In genomic region chr14:51682411-51682810, GRCh38 we compare ENCODE assay signal across 1 cellular context.
TF ChIP-seq lines count a peak whose summit lies in the region.

No MANE protein-coding gene starts in this region.

TF ChIP-seq in GM23338, 12 proteins besides CTCF, POLR2A, EP300 and RAD21:
- TF ChIP-seq STAT1 (IDR thresholded peaks at IDR 0.05; ENCODE audit: unreplicated experiment) (no peak), CREB1 (CRISPR knock-in tag; IDR thresholded peaks at IDR 0.05; ENCODE audit: low read depth) (no peak), ZNF331 (CRISPR knock-in tag; IDR thresholded peaks at IDR 0.05; ENCODE audit: low read depth) (no peak), REST (IDR thresholded peaks at IDR 0.05; ENCODE audit: unreplicated experiment) (no peak), ZNF114 (CRISPR knock-in tag; IDR thresholded peaks at IDR 0.05) (no peak), EZH2phosphoT487 (IDR thresholded peaks at IDR 0.05; ENCODE audit: unreplicated experiment) (no peak), EZH2 (IDR thresholded peaks at IDR 0.05; ENCODE audit: low read depth, unreplicated experiment) (no peak), NANOG (IDR thresholded peaks at IDR 0.05; ENCODE audit: borderline replicate concordance) (no peak), ETS1 (IDR thresholded peaks at IDR 0.05) (no peak), JUNB (IDR thresholded peaks at IDR 0.05; ENCODE audit: unreplicated experiment) (no peak), POLR2AphosphoS5 (IDR thresholded peaks at IDR 0.05; ENCODE audit: low read depth) (no peak)
- TF ChIP-seq, protein P1, sequence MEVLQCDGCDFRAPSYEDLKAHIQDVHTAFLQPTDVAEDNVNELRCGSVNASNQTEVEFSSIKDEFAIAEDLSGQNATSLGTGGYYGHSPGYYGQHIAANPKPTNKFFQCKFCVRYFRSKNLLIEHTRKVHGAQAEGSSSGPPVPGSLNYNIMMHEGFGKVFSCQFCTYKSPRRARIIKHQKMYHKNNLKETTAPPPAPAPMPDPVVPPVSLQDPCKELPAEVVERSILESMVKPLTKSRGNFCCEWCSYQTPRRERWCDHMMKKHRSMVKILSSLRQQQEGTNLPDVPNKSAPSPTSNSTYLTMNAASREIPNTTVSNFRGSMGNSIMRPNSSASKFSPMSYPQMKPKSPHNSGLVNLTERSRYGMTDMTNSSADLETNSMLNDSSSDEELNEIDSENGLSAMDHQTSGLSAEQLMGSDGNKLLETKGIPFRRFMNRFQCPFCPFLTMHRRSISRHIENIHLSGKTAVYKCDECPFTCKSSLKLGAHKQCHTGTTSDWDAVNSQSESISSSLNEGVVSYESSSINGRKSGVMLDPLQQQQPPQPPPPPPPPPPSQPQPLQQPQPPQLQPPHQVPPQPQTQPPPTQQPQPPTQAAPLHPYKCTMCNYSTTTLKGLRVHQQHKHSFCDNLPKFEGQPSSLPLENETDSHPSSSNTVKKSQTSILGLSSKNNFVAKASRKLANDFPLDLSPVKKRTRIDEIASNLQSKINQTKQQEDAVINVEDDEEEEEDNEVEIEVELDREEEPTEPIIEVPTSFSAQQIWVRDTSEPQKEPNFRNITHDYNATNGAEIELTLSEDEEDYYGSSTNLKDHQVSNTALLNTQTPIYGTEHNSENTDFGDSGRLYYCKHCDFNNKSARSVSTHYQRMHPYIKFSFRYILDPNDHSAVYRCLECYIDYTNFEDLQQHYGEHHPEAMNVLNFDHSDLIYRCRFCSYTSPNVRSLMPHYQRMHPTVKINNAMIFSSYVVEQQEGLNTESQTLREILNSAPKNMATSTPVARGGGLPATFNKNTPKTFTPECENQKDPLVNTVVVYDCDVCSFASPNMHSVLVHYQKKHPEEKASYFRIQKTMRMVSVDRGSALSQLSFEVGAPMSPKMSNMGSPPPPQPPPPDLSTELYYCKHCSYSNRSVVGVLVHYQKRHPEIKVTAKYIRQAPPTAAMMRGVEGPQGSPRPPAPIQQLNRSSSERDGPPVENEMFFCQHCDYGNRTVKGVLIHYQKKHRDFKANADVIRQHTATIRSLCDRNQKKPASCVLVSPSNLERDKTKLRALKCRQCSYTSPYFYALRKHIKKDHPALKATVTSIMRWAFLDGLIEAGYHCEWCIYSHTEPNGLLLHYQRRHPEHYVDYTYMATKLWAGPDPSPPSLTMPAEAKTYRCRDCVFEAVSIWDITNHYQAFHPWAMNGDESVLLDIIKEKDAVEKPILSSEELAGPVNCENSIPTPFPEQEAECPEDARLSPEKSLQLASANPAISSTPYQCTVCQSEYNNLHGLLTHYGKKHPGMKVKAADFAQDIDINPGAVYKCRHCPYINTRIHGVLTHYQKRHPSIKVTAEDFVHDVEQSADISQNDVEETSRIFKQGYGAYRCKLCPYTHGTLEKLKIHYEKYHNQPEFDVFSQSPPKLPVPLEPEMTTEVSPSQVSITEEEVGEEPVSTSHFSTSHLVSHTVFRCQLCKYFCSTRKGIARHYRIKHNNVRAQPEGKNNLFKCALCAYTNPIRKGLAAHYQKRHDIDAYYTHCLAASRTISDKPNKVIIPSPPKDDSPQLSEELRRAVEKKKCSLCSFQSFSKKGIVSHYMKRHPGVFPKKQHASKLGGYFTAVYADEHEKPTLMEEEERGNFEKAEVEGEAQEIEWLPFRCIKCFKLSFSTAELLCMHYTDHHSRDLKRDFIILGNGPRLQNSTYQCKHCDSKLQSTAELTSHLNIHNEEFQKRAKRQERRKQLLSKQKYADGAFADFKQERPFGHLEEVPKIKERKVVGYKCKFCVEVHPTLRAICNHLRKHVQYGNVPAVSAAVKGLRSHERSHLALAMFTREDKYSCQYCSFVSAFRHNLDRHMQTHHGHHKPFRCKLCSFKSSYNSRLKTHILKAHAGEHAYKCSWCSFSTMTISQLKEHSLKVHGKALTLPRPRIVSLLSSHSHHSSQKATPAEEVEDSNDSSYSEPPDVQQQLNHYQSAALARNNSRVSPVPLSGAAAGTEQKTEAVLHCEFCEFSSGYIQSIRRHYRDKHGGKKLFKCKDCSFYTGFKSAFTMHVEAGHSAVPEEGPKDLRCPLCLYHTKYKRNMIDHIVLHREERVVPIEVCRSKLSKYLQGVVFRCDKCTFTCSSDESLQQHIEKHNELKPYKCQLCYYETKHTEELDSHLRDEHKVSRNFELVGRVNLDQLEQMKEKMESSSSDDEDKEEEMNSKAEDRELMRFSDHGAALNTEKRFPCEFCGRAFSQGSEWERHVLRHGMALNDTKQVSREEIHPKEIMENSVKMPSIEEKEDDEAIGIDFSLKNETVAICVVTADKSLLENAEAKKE (CRISPR knock-in tag; IDR thresholded peaks at IDR 0.05): no peak
